17 cellular contexts compared by ENCODE assay signal in the genomic region with DNA sequence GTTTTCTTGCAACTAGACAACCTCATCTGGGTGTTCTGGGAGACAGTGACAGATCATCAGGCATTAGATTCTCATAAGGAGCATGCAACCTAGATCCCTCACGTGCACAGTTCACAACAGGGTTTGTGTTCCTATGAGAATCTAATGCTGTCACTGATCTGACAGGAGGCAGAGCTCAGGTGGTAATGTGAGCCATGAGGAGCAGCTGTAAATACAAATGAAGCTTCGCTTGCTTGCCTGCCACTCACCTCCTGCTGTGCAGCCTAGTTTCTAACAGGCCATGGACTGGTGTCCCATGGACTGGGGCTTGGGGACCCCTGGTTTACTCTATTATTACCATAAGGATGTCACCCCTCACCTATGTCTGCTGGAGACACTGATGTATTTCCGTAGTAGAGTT.
DNase-seq lines count a peak whose midpoint lies in the region; TF ChIP-seq lines count a peak whose summit lies in the region.
"Had no signal": no experiment of that assay in that cellular context is flagged by ENCODE, and none has a peak within 500 bp of the region (broad histone marks: within the 10 kb centered on the region; RNA-seq: fewer than 3 reads in every experiment).

No MANE protein-coding gene starts in this region.

- DNase-seq in NCI-H146 (lab: John Stamatoyannopoulos, UW), result peak; percentile 4
- DNase-seq in NCI-H146 treated with DMSO at 0.1 percent for 48 hours (lab: John Stamatoyannopoulos, UW; ENCODE audit: unreplicated experiment), result no peak
- peak; percentile 3 for DNase-seq in NCI-H510A treated with DMSO at 0.1 percent for 48 hours (lab: John Stamatoyannopoulos, UW)
- no peak for DNase-seq in NCI-H510A (lab: John Stamatoyannopoulos, UW)
- no peak for DNase-seq in A673 (ENCODE audit: low spot score)
- DNase-seq: 8988T; C1 segment of cervical spinal cord; Caco-2; CD4-positive, alpha-beta memory T cell; DMS153; DMS79 treated with DMSO at 0.1 percent for 48 hours; GF-D8; H9; HFFc6 had no signal

- POLR2A ChIA-PET in HEK293 (lab: Yijun Ruan, JAX), result no interaction called here
- POLR2A ChIA-PET in A673 (lab: Charles Lee; ENCODE audit: low non-redundant PET), result no interaction called here

- H3K9me3 ChIP-seq in HEK293 (ENCODE audit: control insufficient read depth, insufficient read depth, low read depth, low read length) (no peaks in the 10 kb centered on the region), A673 (ENCODE audit: low read depth, low read length, poor library complexity, severe bottlenecking) (no peaks in the 10 kb centered on the region)
- H3K9me3 ChIP-seq: A549, Caco-2 had no signal

- CTCF ChIA-PET in HEK293 (lab: Yijun Ruan, JAX), result no interaction called here
- CTCF ChIA-PET in A673 (lab: Charles Lee), result no interaction called here

- H3K4me1 ChIP-seq in HEK293 (ENCODE audit: control insufficient read depth, insufficient read depth, low read length) (0 out of 2 replicates have a peak, but pooled peaks cover 3% of the 10 kb centered on the region), A673 (ENCODE audit: insufficient read depth, low read length, poor library complexity, severe bottlenecking) (no peaks in the 10 kb centered on the region)
- H3K4me1 ChIP-seq: A549, Caco-2 had no signal

- no TSS peak for BruUV-seq in A673 (replicated peaks; lab: Mats Ljungman, UMichigan)

- intact Hi-C loops in A673 (cut with micrococcal nuclease; ENCODE audit: unreplicated experiment), result no loop called here

- peaks cover 11% of the 10 kb centered on the region for H3K27me3 ChIP-seq in A673 (replicated peaks; ENCODE audit: insufficient read depth, low read depth, low read length, poor library complexity)

- H3K36me3 ChIP-seq in HEK293 (ENCODE audit: control insufficient read depth in 2 of 2, insufficient read depth in 1 of 2, low read length in 2 of 2) (no peaks in the 10 kb centered on the region), A673 (ENCODE audit: insufficient read depth, low read length, poor library complexity, severe bottlenecking) (no peaks in the 10 kb centered on the region)

- no peak for TF ChIP-seq CTCF in HEK293 (tag by site-specific recombination; IDR thresholded peaks at IDR 0.05)
- TF ChIP-seq CTCF in A673 (conservative IDR thresholded peaks at IDR 0.05; ENCODE audit: low read depth, low read length), result no peak

- H3K27ac ChIP-seq in HEK293 (ENCODE audit: extremely low read depth, low read depth, low read length) (no peak overlapping the region), A673 (ENCODE audit: low read depth, low read length, poor library complexity, severe bottlenecking) (no peak overlapping the region)
- H3K27ac ChIP-seq: A549 had no signal

- H3K4me3 ChIP-seq in HEK293 (ENCODE audit: low read depth, low read length) (no peak overlapping the region), A673 (ENCODE audit: low read depth, low read length, poor library complexity, severe bottlenecking) (no peak overlapping the region)
- H3K4me3 ChIP-seq: A549, GM23338 had no signal

TF ChIP-seq in HEK293, 187 proteins besides CTCF, POLR2A, EP300 and RAD21:
- TF ChIP-seq ZNF610 (tag by site-specific recombination; IDR thresholded peaks at IDR 0.05; ENCODE audit: borderline replicate concordance) (peak; percentile 94), YY2 (tag by site-specific recombination; IDR thresholded peaks at IDR 0.05) (no peak)
- TF ChIP-seq, protein P1, sequence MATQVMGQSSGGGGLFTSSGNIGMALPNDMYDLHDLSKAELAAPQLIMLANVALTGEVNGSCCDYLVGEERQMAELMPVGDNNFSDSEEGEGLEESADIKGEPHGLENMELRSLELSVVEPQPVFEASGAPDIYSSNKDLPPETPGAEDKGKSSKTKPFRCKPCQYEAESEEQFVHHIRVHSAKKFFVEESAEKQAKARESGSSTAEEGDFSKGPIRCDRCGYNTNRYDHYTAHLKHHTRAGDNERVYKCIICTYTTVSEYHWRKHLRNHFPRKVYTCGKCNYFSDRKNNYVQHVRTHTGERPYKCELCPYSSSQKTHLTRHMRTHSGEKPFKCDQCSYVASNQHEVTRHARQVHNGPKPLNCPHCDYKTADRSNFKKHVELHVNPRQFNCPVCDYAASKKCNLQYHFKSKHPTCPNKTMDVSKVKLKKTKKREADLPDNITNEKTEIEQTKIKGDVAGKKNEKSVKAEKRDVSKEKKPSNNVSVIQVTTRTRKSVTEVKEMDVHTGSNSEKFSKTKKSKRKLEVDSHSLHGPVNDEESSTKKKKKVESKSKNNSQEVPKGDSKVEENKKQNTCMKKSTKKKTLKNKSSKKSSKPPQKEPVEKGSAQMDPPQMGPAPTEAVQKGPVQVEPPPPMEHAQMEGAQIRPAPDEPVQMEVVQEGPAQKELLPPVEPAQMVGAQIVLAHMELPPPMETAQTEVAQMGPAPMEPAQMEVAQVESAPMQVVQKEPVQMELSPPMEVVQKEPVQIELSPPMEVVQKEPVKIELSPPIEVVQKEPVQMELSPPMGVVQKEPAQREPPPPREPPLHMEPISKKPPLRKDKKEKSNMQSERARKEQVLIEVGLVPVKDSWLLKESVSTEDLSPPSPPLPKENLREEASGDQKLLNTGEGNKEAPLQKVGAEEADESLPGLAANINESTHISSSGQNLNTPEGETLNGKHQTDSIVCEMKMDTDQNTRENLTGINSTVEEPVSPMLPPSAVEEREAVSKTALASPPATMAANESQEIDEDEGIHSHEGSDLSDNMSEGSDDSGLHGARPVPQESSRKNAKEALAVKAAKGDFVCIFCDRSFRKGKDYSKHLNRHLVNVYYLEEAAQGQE (tag by site-specific recombination; IDR thresholded peaks at IDR 0.05), result no peak

Comparison
In these comparisons a context has a peak if more than half of its experiments do, and no peak if none do; other contexts are left out.
1. DNase-seq: peak in NCI-H146 (single experiment) and NCI-H510A treated with DMSO at 0.1 percent for 48 hours (single experiment); none in NCI-H146 treated with DMSO at 0.1 percent for 48 hours (single experiment), NCI-H510A (single experiment) and A673 (single experiment).